ENCODE assay signal across 8 cellular contexts in the genomic region with DNA sequence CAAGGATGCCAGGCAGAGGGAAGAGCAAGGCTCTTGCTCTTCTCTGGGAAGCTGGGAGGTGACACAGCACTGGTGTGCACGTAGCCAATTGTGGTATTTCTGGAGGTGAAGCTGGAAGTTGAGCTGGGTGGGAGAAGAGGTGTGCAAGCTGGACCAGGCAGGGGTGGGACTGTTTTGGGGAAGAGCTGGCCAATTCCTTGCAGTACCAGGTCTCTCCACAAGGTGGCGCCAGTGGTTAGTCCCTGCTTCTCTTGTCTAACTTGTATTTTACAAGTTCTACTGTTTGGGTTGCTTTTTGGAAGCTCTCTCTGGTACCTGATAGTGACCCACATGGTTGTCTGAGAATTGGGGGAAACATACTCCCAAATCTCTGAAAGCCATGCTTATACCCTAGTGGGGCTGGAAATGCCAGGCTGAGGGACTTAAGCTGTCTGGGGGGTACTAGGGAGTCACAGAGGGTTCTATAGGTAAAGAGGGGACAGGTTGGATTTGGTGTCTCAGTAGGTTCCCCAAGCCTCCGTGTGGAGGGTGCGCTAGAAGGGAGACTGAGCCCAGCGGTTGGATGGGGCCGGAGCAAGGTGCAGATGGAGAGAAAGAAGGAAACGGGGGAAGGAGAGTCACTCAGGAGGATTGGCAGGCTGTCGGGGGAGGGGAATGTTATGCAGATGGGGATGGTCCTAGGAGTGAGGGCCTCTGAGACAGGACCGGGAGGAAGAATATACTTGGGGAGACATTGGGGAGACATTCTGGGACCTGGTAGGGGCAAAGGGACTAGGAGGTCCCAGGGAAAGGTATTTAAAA. TPM values are rescaled to one million over a fixed set of nuclear protein-coding genes. Genes with fewer than 3 reads are reported as not detected.
DNase-seq lines count a peak whose midpoint lies in the region; ATAC-seq and TF ChIP-seq lines count a peak whose summit lies in the region.

No MANE protein-coding gene starts in this region.

- CTCF ChIA-PET in activated CD8-positive, alpha-beta T cell treated with anti-CD3 and anti-CD28 coated beads, Interleukin-2, amount 10 ng/mL, durations not matched to agents 7 days and 5 days (lab: Charles Lee) = interaction anchor here (0.7 to 3.6 kb wide), 34 partner anchors 10 to 415 kb away, joined by 3 to 20 read pairs (median 4); a partner anchor contains a TSS
- CTCF ChIA-PET in naive thymus-derived CD4-positive, alpha-beta T cell (lab: Charles Lee) = interaction anchor here (0.5 to 2.2 kb wide), 13 partner anchors 9 to 451 kb away, joined by 3 to 12 read pairs (median 3); a partner anchor contains a TSS

- no peaks in the 10 kb centered on the region for H3K36me3 ChIP-seq in naive thymus-derived CD4-positive, alpha-beta T cell (ENCODE audit: control insufficient read depth in 2 of 3, insufficient read depth in 3 of 3, low read length in 3 of 3)
- H3K36me3 ChIP-seq in suprapubic skin = no peaks in the 10 kb centered on the region

- H3K4me1 ChIP-seq in naive thymus-derived CD4-positive, alpha-beta T cell (ENCODE audit: control insufficient read depth in 2 of 2, insufficient read depth in 2 of 2, low read length in 2 of 2) = peaks cover 15 to 16% of the 10 kb centered on the region in 2 donors
- H3K4me1 ChIP-seq in suprapubic skin = peaks cover 36% of the 10 kb centered on the region

- 58% methylated on average over 9 of the region's 9 CpGs for WGBS in suprapubic skin

- peak; percentile 7 to 20 for DNase-seq in NCI-H2081 (lab: John Stamatoyannopoulos, UW)
- no peak for DNase-seq in NCI-H2081 treated with DMSO at 0.1 percent for 48 hours (lab: John Stamatoyannopoulos, UW)
- DNase-seq in NCI-H1105 treated with DMSO at 0.1 percent for 48 hours (lab: John Stamatoyannopoulos, UW) = peak; percentile 35
- peak; percentile 71 for DNase-seq in activated CD8-positive, alpha-beta T cell treated with anti-CD3 and anti-CD28 coated beads, Interleukin-2, amount 10 ng/mL, durations not matched to agents 7 days and 5 days
- peak; percentile 58 to 62 (median 60) for DNase-seq in effector memory CD8-positive, alpha-beta T cell
- peak in 7 of 9 donors; percentile 36 to 68 (median 50) for DNase-seq in naive thymus-derived CD4-positive, alpha-beta T cell
- no peak for DNase-seq in suprapubic skin (ENCODE audit: low spot score in 2 of 2)
- DNase-seq in ureter (ENCODE audit: low spot score) = no peak

- peaks cover 10% of the 10 kb centered on the region for H3K27me3 Mint-ChIP-seq in activated CD8-positive, alpha-beta T cell treated with anti-CD3 and anti-CD28 coated beads, Interleukin-2, amount 10 ng/mL, durations not matched to agents 7 days and 5 days (ENCODE audit: low read depth)
- H3K27me3 Mint-ChIP-seq in effector memory CD8-positive, alpha-beta T cell = peaks cover 11 to 14% of the 10 kb centered on the region in 2 donors
- H3K27me3 Mint-ChIP-seq in naive thymus-derived CD4-positive, alpha-beta T cell = peaks cover 0 to 29% (median 10%) of the 10 kb centered on the region in 5 donors

- no peak for TF ChIP-seq EP300 in suprapubic skin (IDR thresholded peaks at IDR 0.05)

- no peak overlapping the region for H3K4me3 ChIP-seq in naive thymus-derived CD4-positive, alpha-beta T cell (ENCODE audit: low read length)
- no peak overlapping the region for H3K4me3 ChIP-seq in suprapubic skin

- H3K27ac Mint-ChIP-seq in activated CD8-positive, alpha-beta T cell treated with anti-CD3 and anti-CD28 coated beads, Interleukin-2, amount 10 ng/mL, durations not matched to agents 7 days and 5 days = no peak overlapping the region
- H3K27ac Mint-ChIP-seq in effector memory CD8-positive, alpha-beta T cell = peak overlapping the region; percentile 49 to 51
- H3K27ac Mint-ChIP-seq in naive thymus-derived CD4-positive, alpha-beta T cell = peak overlapping the region in 6 of 9 donors; percentile 40 to 88 (median 68)

- TF ChIP-seq POLR2A in suprapubic skin (IDR thresholded peaks at IDR 0.05) = no peak

- H3K9me3 ChIP-seq in naive thymus-derived CD4-positive, alpha-beta T cell (ENCODE audit: control insufficient read depth in 2 of 3, low read length in 3 of 3) = no peaks in the 10 kb centered on the region
- H3K9me3 ChIP-seq in suprapubic skin = no peaks in the 10 kb centered on the region

- ATAC-seq in activated CD8-positive, alpha-beta T cell treated with anti-CD3 and anti-CD28 coated beads, Interleukin-2, amount 10 ng/mL, durations not matched to agents 7 days and 5 days = no peak
- no peak for ATAC-seq in effector memory CD8-positive, alpha-beta T cell (replicated peaks)
- ATAC-seq in naive thymus-derived CD4-positive, alpha-beta T cell = peak; percentile 46

- no peaks in the 10 kb centered on the region for H3K9me3 Mint-ChIP-seq in activated CD8-positive, alpha-beta T cell treated with anti-CD3 and anti-CD28 coated beads, Interleukin-2, amount 10 ng/mL, durations not matched to agents 7 days and 5 days (ENCODE audit: insufficient read depth)
- no peaks in the 10 kb centered on the region for H3K9me3 Mint-ChIP-seq in effector memory CD8-positive, alpha-beta T cell
- peaks cover 0 to 3% (median 0%) of the 10 kb centered on the region in 11 donors for H3K9me3 Mint-ChIP-seq in naive thymus-derived CD4-positive, alpha-beta T cell

- H3K27ac ChIP-seq in naive thymus-derived CD4-positive, alpha-beta T cell (ENCODE audit: low read depth, low read length) = no peak overlapping the region
- no peak overlapping the region for H3K27ac ChIP-seq in suprapubic skin

- peaks cover 27% of the 10 kb centered on the region for H3K4me1 Mint-ChIP-seq in activated CD8-positive, alpha-beta T cell treated with anti-CD3 and anti-CD28 coated beads, Interleukin-2, amount 10 ng/mL, durations not matched to agents 7 days and 5 days (ENCODE audit: low read depth)
- H3K4me1 Mint-ChIP-seq in effector memory CD8-positive, alpha-beta T cell (ENCODE audit: low read depth in 2 of 2) = peaks cover 34 to 37% of the 10 kb centered on the region in 2 donors
- peaks cover 30 to 43% (median 38%) of the 10 kb centered on the region in 7 donors for H3K4me1 Mint-ChIP-seq in naive thymus-derived CD4-positive, alpha-beta T cell

- no peaks in the 10 kb centered on the region for H3K27me3 ChIP-seq in naive thymus-derived CD4-positive, alpha-beta T cell (ENCODE audit: control insufficient read depth in 2 of 2, insufficient read depth in 2 of 2, low read length in 2 of 2)
- peaks cover 5% of the 10 kb centered on the region for H3K27me3 ChIP-seq in suprapubic skin

- no peak overlapping the region for H3K4me3 Mint-ChIP-seq in activated CD8-positive, alpha-beta T cell treated with anti-CD3 and anti-CD28 coated beads, Interleukin-2, amount 10 ng/mL, durations not matched to agents 7 days and 5 days
- no peak overlapping the region for H3K4me3 Mint-ChIP-seq in effector memory CD8-positive, alpha-beta T cell
- H3K4me3 Mint-ChIP-seq in naive thymus-derived CD4-positive, alpha-beta T cell = peak overlapping the region in 5 of 10 donors; percentile 24 to 49 (median 29)

- no peaks in the 10 kb centered on the region for H3K36me3 Mint-ChIP-seq in activated CD8-positive, alpha-beta T cell treated with anti-CD3 and anti-CD28 coated beads, Interleukin-2, amount 10 ng/mL, durations not matched to agents 7 days and 5 days (ENCODE audit: low read depth)
- H3K36me3 Mint-ChIP-seq in effector memory CD8-positive, alpha-beta T cell (ENCODE audit: insufficient read depth) = peaks cover 12% of the 10 kb centered on the region
- H3K36me3 Mint-ChIP-seq in naive thymus-derived CD4-positive, alpha-beta T cell = no peaks in the 10 kb centered on the region

- POLR2A ChIA-PET in activated CD8-positive, alpha-beta T cell treated with anti-CD3 and anti-CD28 coated beads, Interleukin-2, amount 10 ng/mL, durations not matched to agents 7 days and 5 days (lab: Charles Lee) = no interaction called here
- POLR2A ChIA-PET in naive thymus-derived CD4-positive, alpha-beta T cell (lab: Charles Lee) = interaction anchor here (0.6 to 2.0 kb wide), 6 partner anchors 13 to 72 kb away, joined by 3 to 6 read pairs (median 4); no protein-coding TSS in a partner anchor

- TF ChIP-seq CTCF in suprapubic skin (IDR thresholded peaks at IDR 0.05) = peak; percentile 75 to 92

- intact Hi-C loops in naive thymus-derived CD4-positive, alpha-beta T cell (cut with micrococcal nuclease) = loop anchor here (1.0 to 10.0 kb wide), 6 partner anchors 14 to 72 kb away; a partner anchor contains a TSS

RNA-seq across cellular contexts. Expression of a gene that starts 3.0 kb away (rescaled TPM):
- not detected for total RNA-seq in activated CD8-positive, alpha-beta T cell treated with anti-CD3 and anti-CD28 coated beads, Interleukin-2, amount 10 ng/mL, durations not matched to agents 7 days and 5 days
- total RNA-seq in naive thymus-derived CD4-positive, alpha-beta T cell = not detected
- polyA plus RNA-seq in naive thymus-derived CD4-positive, alpha-beta T cell = not detected
- 1 to 10 TPM in 1 of 4 donors, under 1 TPM in 2, not detected in 1; 0.26 to 1.7 (median 0.56) TPM for total RNA-seq in suprapubic skin
- total RNA-seq in ureter = 0.73 TPM

RNA-seq across cellular contexts. Expression of a gene that starts 14.2 kb away (rescaled TPM):
- under 1 TPM; 0.37 to 0.57 TPM for total RNA-seq in activated CD8-positive, alpha-beta T cell treated with anti-CD3 and anti-CD28 coated beads, Interleukin-2, amount 10 ng/mL, durations not matched to agents 7 days and 5 days
- total RNA-seq in naive thymus-derived CD4-positive, alpha-beta T cell = 1 to 10 TPM in 4 of 5 experiments, under 1 TPM in 1; 0.48 to 1.9 (median 1.8) TPM
- under 1 TPM in 1 of 2 donors, not detected in 1; 0.23 TPM for polyA plus RNA-seq in naive thymus-derived CD4-positive, alpha-beta T cell
- 1 to 10 TPM; 1.4 to 4.3 (median 2.9) TPM for total RNA-seq in suprapubic skin
- total RNA-seq in ureter = 9.8 TPM

RNA-seq across cellular contexts. Expression of a gene that starts 44.4 kb away (rescaled TPM):
- total RNA-seq in activated CD8-positive, alpha-beta T cell treated with anti-CD3 and anti-CD28 coated beads, Interleukin-2, amount 10 ng/mL, durations not matched to agents 7 days and 5 days = 10 to 100 TPM; 76.2 to 81.8 TPM
- total RNA-seq in naive thymus-derived CD4-positive, alpha-beta T cell = 100 to 1,000 TPM in 4 of 5 experiments, 10 to 100 TPM in 1; 90.1 to 286 (median 253) TPM
- 10 to 100 TPM; 33.6 to 74.9 TPM for polyA plus RNA-seq in naive thymus-derived CD4-positive, alpha-beta T cell
- total RNA-seq in suprapubic skin (10 to 100 TPM; 16.3 to 38.7 (median 20.8) TPM), ureter (71.3 TPM)

Comparison
In these comparisons a context has a peak if more than half of its experiments do, and no peak if none do; other contexts are left out.
1. DNase-seq: peak in NCI-H2081 (2 of 2), NCI-H1105 treated with DMSO at 0.1 percent for 48 hours (single experiment), activated CD8-positive, alpha-beta T cell treated with anti-CD3 and anti-CD28 coated beads, Interleukin-2, amount 10 ng/mL, durations not matched to agents 7 days and 5 days (single experiment), effector memory CD8-positive, alpha-beta T cell (3 of 3) and naive thymus-derived CD4-positive, alpha-beta T cell (7 of 9); none in NCI-H2081 treated with DMSO at 0.1 percent for 48 hours (single experiment), suprapubic skin (0 of 2) and ureter (single experiment).